Comparison of ENCODE assay signal across 18 cellular contexts in genomic region chr11:104134760-104135159, GRCh38. TPM values are rescaled to one million over a fixed set of nuclear protein-coding genes. Genes with fewer than 3 reads are reported as not detected.
A peak's percentile ranks its signal among the peaks of the same experiment; 100 is the strongest.
DNase-seq lines count a peak whose midpoint lies in the region; ATAC-seq, FAIRE-seq and TF ChIP-seq lines count a peak whose summit lies in the region.
"Had no signal": no experiment of that assay in that cellular context is flagged by ENCODE, and none has a peak within 500 bp of the region (broad histone marks: within the 10 kb centered on the region; RNA-seq: fewer than 3 reads in every experiment).

No MANE protein-coding gene starts in this region.

- TF ChIP-seq RAD21 in IMR-90 (IDR thresholded peaks at IDR 0.05; ENCODE audit: low read length) = no peak

- H3K56ac ChIP-seq in IMR-90 (ENCODE audit: extremely low read depth, insufficient read depth, low read length) = no peak overlapping the region

- H4K91ac ChIP-seq in IMR-90 (ENCODE audit: insufficient read depth, low read depth, low read length) = no peak overlapping the region

- TF ChIP-seq POLR2A in IMR-90 (IDR thresholded peaks at IDR 0.05; ENCODE audit: low read depth, low read length) = no peak

- dilution Hi-C loops in IMR-90 (cut with HindIII; ENCODE audit: low sequenced_read_pairs, unreplicated experiment) (no loop called here), keratinocyte (cut with MboI; ENCODE audit: extremely low pct_ligation_motif_present, low sequenced_read_pairs) (no loop called here)

- H3K79me1 ChIP-seq in IMR-90 (ENCODE audit: low read depth in 1 of 2, low read length in 2 of 2) = no peaks in the 10 kb centered on the region

- no peaks in the 10 kb centered on the region for H3K9me3 ChIP-seq in BE2C
- no peaks in the 10 kb centered on the region for H3K9me3 ChIP-seq in IMR-90 (ENCODE audit: control insufficient read depth, insufficient read depth, low read length)
- no peaks in the 10 kb centered on the region for H3K9me3 ChIP-seq in keratinocyte (ENCODE audit: control insufficient read depth, low read depth, low read length)
- H3K9me3 ChIP-seq: BLaER1 had no signal

- H2BK15ac ChIP-seq in IMR-90 (ENCODE audit: low read depth, low read length) = peak overlapping the region; percentile 11; the same call in 1 of the 3 replicates

- H4K5ac ChIP-seq in IMR-90 (ENCODE audit: low read depth, low read length) = peak overlapping the region; percentile 18; the same call in 1 of the 2 replicates

- peak overlapping the region; percentile 35; the same call in 1 of the 2 replicates for H2AK5ac ChIP-seq in IMR-90 (ENCODE audit: low read depth, low read length)

- DNase-seq in BE2C (peak; percentile 14), IMR-90 (peak; percentile 57), astrocyte of the hippocampus (ENCODE audit: low read depth, low spot score) (peak; percentile 34), keratinocyte (ENCODE audit: low read depth, low spot score) (no peak), activated T-cell treated with anti-CD3 and anti-CD28 coated beads for 4 hours (no peak), NCI-H2081 (lab: John Stamatoyannopoulos, UW) (no peak)
- DNase-seq in stimulated activated CD4-positive, alpha-beta T cell treated with anti-CD3 and anti-CD28 coated beads, Interleukin-2, amount 100 ng/mL, for 48 hours = no peak
- no peak for DNase-seq in stimulated activated naive CD8-positive, alpha-beta T cell treated with anti-CD3 and anti-CD28 coated beads, Interleukin-15, Interleukin-2, amounts not matched to agents 100 U/mL and 50 U/mL, for 24 hours
- DNase-seq: activated CD4-positive, alpha-beta T cell treated with anti-CD3 and anti-CD28 coated beads, Interleukin-2, amount 10 ng/mL, durations not matched to agents 24 days and 14 days; activated T-cell treated with anti-CD3 and anti-CD28 coated beads, Interleukin-2, amount 50 U/mL, for 48 hours; amygdala; kidney glomerular epithelial cell; stimulated activated CD4-positive, alpha-beta T cell treated with anti-CD3 and anti-CD28 coated beads, Interleukin-1b, Interleukin-23, amount 100 ng/mL, for 48 hours; T-helper 1 cell had no signal

- H3K27ac ChIP-seq in IMR-90 (ENCODE audit: insufficient read depth, low read length) (no peak overlapping the region), keratinocyte (ENCODE audit: control insufficient read depth, insufficient read depth, low read length) (no peak overlapping the region)
- H3K27ac ChIP-seq: BLaER1, HL-60 had no signal

- in situ Hi-C loops in IMR-90 (cut with MboI; ENCODE audit: low sequenced_read_pairs) = no loop called here

- H3K9me1 ChIP-seq in IMR-90 (ENCODE audit: insufficient read depth, low read length) = peaks cover 2% of the 10 kb centered on the region; the same call in 1 of the 2 replicates
- no peaks in the 10 kb centered on the region for H3K9me1 ChIP-seq in keratinocyte (ENCODE audit: control insufficient read depth, extremely low read depth, insufficient read depth, low read length)

- peak; percentile 86 for ATAC-seq in IMR-90 (ENCODE audit: low read depth)
- no peak for ATAC-seq in stimulated activated naive CD8-positive, alpha-beta T cell treated with anti-CD3 and anti-CD28 coated beads, Interleukin-15, Interleukin-2, amounts not matched to agents 100 U/mL and 50 U/mL, for 24 hours
- ATAC-seq: GM23338 had no signal

- WGBS in IMR-90 (ENCODE audit: extremely low coverage in 2 of 2, insufficient read length in 1 of 2), 2 experiments = no CpG with 5 or more reads among the region's 1 CpG

- no peaks in the 10 kb centered on the region for H3K36me3 ChIP-seq in BE2C
- no peaks in the 10 kb centered on the region for H3K36me3 ChIP-seq in IMR-90 (ENCODE audit: control insufficient read depth, insufficient read depth, low read length)
- H3K36me3 ChIP-seq in keratinocyte (ENCODE audit: control insufficient read depth in 2 of 2, extremely low read depth in 1 of 2, insufficient read depth in 2 of 2, low read length in 2 of 2) = no peaks in the 10 kb centered on the region
- H3K36me3 ChIP-seq: BLaER1 had no signal

- no peak overlapping the region for H3K4me2 ChIP-seq in IMR-90 (ENCODE audit: low read depth, low read length)
- no peak overlapping the region for H3K4me2 ChIP-seq in keratinocyte (ENCODE audit: control insufficient read depth, extremely low read depth, insufficient read depth, low read depth, low read length)
- H3K4me2 ChIP-seq: BLaER1, GM23338 had no signal

- H3K9ac ChIP-seq in IMR-90 (ENCODE audit: low read depth, low read length) (no peak overlapping the region), keratinocyte (ENCODE audit: control insufficient read depth, extremely low read depth, insufficient read depth, low read length) (no peak overlapping the region)
- H3K9ac ChIP-seq: BLaER1 had no signal

- H3K4me1 ChIP-seq in BE2C (peaks cover 5% of the 10 kb centered on the region), IMR-90 (ENCODE audit: control insufficient read depth, insufficient read depth, low read length) (peaks cover 3% of the 10 kb centered on the region; the same call in 1 of the 2 replicates), keratinocyte (ENCODE audit: control insufficient read depth, extremely low read depth, insufficient read depth, low read length) (no peaks in the 10 kb centered on the region)
- H3K4me1 ChIP-seq: BLaER1 had no signal

- peak overlapping the region; percentile 41 for H3K4ac ChIP-seq in IMR-90 (ENCODE audit: low read depth, low read length)

- H3K4me3 ChIP-seq in BE2C (ENCODE audit: low read depth, low read length) (no peak overlapping the region), IMR-90 (ENCODE audit: insufficient read depth, low read depth, low read length) (no peak overlapping the region), keratinocyte (ENCODE audit: control insufficient read depth in 2 of 3, extremely low read depth in 1 of 3, insufficient read depth in 2 of 3, low read depth in 1 of 3, low read length in 3 of 3) (no peak overlapping the region)
- H3K4me3 ChIP-seq: BLaER1, GM23338 had no signal

- FAIRE-seq in keratinocyte (lab: Jason Lieb, UNC) = no peak
- FAIRE-seq: frontal cortex had no signal

- peak overlapping the region; percentile 59 for H2BK20ac ChIP-seq in IMR-90 (ENCODE audit: low read depth, low read length)

- H3K23ac ChIP-seq in IMR-90 (ENCODE audit: low read depth, low read length) = no peak overlapping the region; the same call in 1 of the 2 replicates

- intact Hi-C loops in IMR-90 (cut with micrococcal nuclease) = no loop called here

- H4K8ac ChIP-seq in IMR-90 (ENCODE audit: low read depth in 2 of 2, low read length in 2 of 2) = peak overlapping the region; percentile 41 to 47; a peak in 2 of 4 replicates

- H3K14ac ChIP-seq in IMR-90 (replicated peaks; ENCODE audit: low read depth, low read length) = peak overlapping the region; percentile 65

- H3K18ac ChIP-seq in IMR-90 (ENCODE audit: low read depth, low read length) = peak overlapping the region; percentile 38; the same call in 1 of the 2 replicates

- H4K20me1 ChIP-seq in IMR-90 (ENCODE audit: insufficient read depth, low read length) = no peaks in the 10 kb centered on the region
- H4K20me1 ChIP-seq in keratinocyte (ENCODE audit: control insufficient read depth, extremely low read depth, insufficient read depth, low read length) = no peaks in the 10 kb centered on the region
- H4K20me1 ChIP-seq: BLaER1 had no signal

- H3K27me3 ChIP-seq in BE2C (no peaks in the 10 kb centered on the region), IMR-90 (ENCODE audit: control insufficient read depth, insufficient read depth, low read length) (no peaks in the 10 kb centered on the region), keratinocyte (ENCODE audit: control insufficient read depth, extremely low read depth, insufficient read depth, low read length) (no peaks in the 10 kb centered on the region)
- H3K27me3 ChIP-seq: BLaER1 had no signal

- H2AFZ ChIP-seq in IMR-90 (replicated peaks; ENCODE audit: low read length, poor library complexity) (peak overlapping the region; percentile 74), keratinocyte (ENCODE audit: control insufficient read depth, low read length) (peak overlapping the region; percentile 10)
- H2AFZ ChIP-seq: GM23338 had no signal

- POLR2A ChIA-PET in IMR-90 (lab: Charles Lee; ENCODE audit: unreplicated experiment) = no interaction called here

- no peak for TF ChIP-seq CTCF in BE2C (IDR thresholded peaks at IDR 0.05; ENCODE audit: low read depth, low read length)
- TF ChIP-seq CTCF in IMR-90 (conservative IDR thresholded peaks at IDR 0.05; ENCODE audit: low read depth, low read length) = no peak
- no peak for TF ChIP-seq CTCF in keratinocyte (optimal IDR thresholded peaks at IDR 0.05 in 1 of 3, IDR thresholded peaks at IDR 0.05 in 1 of 3, conservative IDR thresholded peaks at IDR 0.05 in 1 of 3; ENCODE audit: extremely low read depth in 1 of 3, insufficient read depth in 2 of 3, low read length in 3 of 3)

- CTCF ChIA-PET in IMR-90 (lab: Yijun Ruan, JAX) = interaction anchor here (0.5 to 0.6 kb wide), 2 partner anchors 166 to 174 kb away, joined by 3 read pairs; no protein-coding TSS in a partner anchor

- no TSS peak for BruUV-seq in IMR-90 (replicated peaks; lab: Mats Ljungman, UMichigan)

- H2BK5ac ChIP-seq in IMR-90 (ENCODE audit: low read depth, low read length, poor library complexity, severe bottlenecking) = no peak overlapping the region

- no peaks in the 10 kb centered on the region for H3K79me2 ChIP-seq in keratinocyte (ENCODE audit: control insufficient read depth, insufficient read depth, low read length)

- no peak overlapping the region for H2AK9ac ChIP-seq in IMR-90 (replicated peaks; ENCODE audit: low read depth, low read length, poor library complexity)

- H2BK120ac ChIP-seq in IMR-90 (ENCODE audit: low read depth, low read length) = peak overlapping the region; percentile 70; the same call in 1 of the 2 replicates

TF ChIP-seq in IMR-90, 13 proteins besides CTCF, POLR2A, EP300 and RAD21 (continues in another document):
- no peak for TF ChIP-seq SMC3 (IDR thresholded peaks at IDR 0.05; ENCODE audit: low read depth, low read length)
- no peak for TF ChIP-seq MAFK (IDR thresholded peaks at IDR 0.05; ENCODE audit: low read depth, low read length)
- no peak for TF ChIP-seq CHD1 (IDR thresholded peaks at IDR 0.05; ENCODE audit: low read depth, low read length)

RNA-seq across cellular contexts. Expression of gene PDGFD, which starts 29.2 kb away (rescaled TPM):
- polyA plus RNA-seq in BE2C (2012; ENCODE audit: insufficient read depth, insufficient read length, low read depth) = 1.5 TPM
- 3.0 and 3.1 TPM in 2 replicates for total RNA-seq in IMR-90 (2012; rRNA removed)
- polyA plus RNA-seq in IMR-90 (2012; rRNA removed) = 1.5 and 2.1 TPM in 2 replicates
- polyA plus RNA-seq in IMR-90 (2012; cell fraction: cytosol; rRNA removed) = 0.80 and 1.4 TPM in 2 replicates
- polyA plus RNA-seq in IMR-90 (2012; cell fraction: nucleus; rRNA removed; ENCODE audit: low replicate concordance) = 0.44 and 2.8 TPM in 2 replicates
- polyA plus RNA-seq in keratinocyte = 0.09 to 0.28 TPM (median 0.27 TPM) in 3 replicates
- not detected for polyA plus RNA-seq in keratinocyte (2011; ENCODE audit: low read depth)
- 0.14 and 0.41 TPM in 2 replicates for polyA plus RNA-seq in keratinocyte (2011; cell fraction: cytosol; rRNA removed)
- polyA plus RNA-seq in keratinocyte (2011; cell fraction: nucleus; rRNA removed) = 0.21 and 0.33 TPM in 2 replicates
- polyA plus RNA-seq in keratinocyte (2012; ENCODE audit: low replicate concordance) = 0.09 TPM in 1 of 2 replicates, not detected in the other
- polyA minus RNA-seq in keratinocyte = 0.53 to 0.80 TPM in 2 of 3 replicates, not detected in the other
- not detected for polyA minus RNA-seq in keratinocyte (2011; cell fraction: cytosol; rRNA and poly(A)+ RNA removed)
- polyA minus RNA-seq in keratinocyte (2011; cell fraction: nucleus; rRNA and poly(A)+ RNA removed) = 0.32 and 0.54 TPM in 2 replicates
- total RNA-seq: activated CD4-positive, alpha-beta T cell treated with anti-CD3 and anti-CD28 coated beads, Interleukin-2, amount 10 ng/mL, durations not matched to agents 24 days and 14 days had no signal

Comparison
In these comparisons a context has a peak if more than half of its experiments do, and no peak if none do; other contexts are left out.
1. DNase-seq: peak in BE2C (single experiment), IMR-90 (single experiment) and astrocyte of the hippocampus (single experiment); none in keratinocyte (single experiment), stimulated activated CD4-positive, alpha-beta T cell treated with anti-CD3 and anti-CD28 coated beads, Interleukin-2, amount 100 ng/mL, for 48 hours (0 of 2), stimulated activated naive CD8-positive, alpha-beta T cell treated with anti-CD3 and anti-CD28 coated beads, Interleukin-15, Interleukin-2, amounts not matched to agents 100 U/mL and 50 U/mL, for 24 hours (single experiment), activated T-cell treated with anti-CD3 and anti-CD28 coated beads for 4 hours (single experiment) and NCI-H2081 (0 of 2).